8 cellular contexts compared by ENCODE assay signal in genomic region chr16:67658849-67659674, GRCh38. TPM values are rescaled to one million over a fixed set of nuclear protein-coding genes. Genes with fewer than 3 reads are reported as not detected.
A peak's percentile ranks its signal among the peaks of the same experiment; 100 is the strongest.
DNase-seq lines count a peak whose midpoint lies in the region; ATAC-seq and TF ChIP-seq lines count a peak whose summit lies in the region.

No MANE protein-coding gene starts in this region.

- H3K4me1 ChIP-seq in ES-I3 (ENCODE audit: insufficient read depth, low read length) = no peaks in the 10 kb centered on the region
- H3K4me1 ChIP-seq in SJCRH30 = no peaks in the 10 kb centered on the region
- H3K4me1 ChIP-seq in esophagus muscularis mucosa = peaks cover 16 to 37% (median 28%) of the 10 kb centered on the region in 4 donors
- peaks cover 4% of the 10 kb centered on the region for H3K4me1 ChIP-seq in prostate gland (replicated peaks)

- no peak for TF ChIP-seq CTCF in esophagus muscularis mucosa (IDR thresholded peaks at IDR 0.05)
- TF ChIP-seq CTCF in prostate gland (IDR thresholded peaks at IDR 0.05) = no peak

- H3K27me3 ChIP-seq in SJCRH30 = no peaks in the 10 kb centered on the region
- peaks cover 0 to 11% (median 10%) of the 10 kb centered on the region in 4 donors for H3K27me3 ChIP-seq in esophagus muscularis mucosa
- no peaks in the 10 kb centered on the region for H3K27me3 ChIP-seq in prostate gland (replicated peaks; ENCODE audit: insufficient read depth)

- H3K9ac ChIP-seq in ES-I3 (ENCODE audit: low read depth, low read length) = peak overlapping the region; percentile 81; the same call in 1 of the 2 replicates

- DNase-seq in SJCRH30 = no peak
- DNase-seq in esophagus muscularis mucosa (ENCODE audit: extremely low spot score) = no peak
- no peak for DNase-seq in prostate gland (ENCODE audit: low spot score)
- no peak for DNase-seq in kidney glomerular epithelial cell (lab: John Stamatoyannopoulos, UW)
- no peak for DNase-seq in NCI-H526 (lab: John Stamatoyannopoulos, UW)
- no peak for DNase-seq in activated CD4-positive, CD25-positive, alpha-beta regulatory T cell treated with anti-CD3 and anti-CD28 coated beads, Interleukin-2, amount 50 U/mL, for 72 hours

- 56% methylated on average over 13 of the region's 21 CpGs for WGBS in esophagus muscularis mucosa
- WGBS in prostate gland = 31% methylated on average over 21 of the region's 21 CpGs

- no peak for TF ChIP-seq EP300 in esophagus muscularis mucosa (IDR thresholded peaks at IDR 0.05)

- no peak for TF ChIP-seq POLR2A in esophagus muscularis mucosa (IDR thresholded peaks at IDR 0.05; ENCODE audit: low read depth)
- no peak for TF ChIP-seq POLR2A in prostate gland (IDR thresholded peaks at IDR 0.05)

- intact Hi-C loops in esophagus muscularis mucosa (cut with DNase I) (no loop called here), prostate gland (cut with DNase I) (no loop called here)

- ATAC-seq in HG03097 (IDR thresholded peaks at IDR 0.05; ENCODE audit: low FRiP score, unreplicated experiment) = no peak

- H3K9me3 ChIP-seq in ES-I3 (ENCODE audit: control insufficient read depth, insufficient read depth, low read length) (no peaks in the 10 kb centered on the region), SJCRH30 (replicated peaks) (no peaks in the 10 kb centered on the region), esophagus muscularis mucosa (no peaks in the 10 kb centered on the region), prostate gland (no peaks in the 10 kb centered on the region)

- H3K4me3 ChIP-seq in SJCRH30 (peak overlapping the region; percentile 71), esophagus muscularis mucosa (peak overlapping the region; percentile 74 to 96 (median 85)), prostate gland (peak overlapping the region; percentile 70 to 81)

- H3K36me3 ChIP-seq in ES-I3 (ENCODE audit: insufficient read depth, low read length) (no peaks in the 10 kb centered on the region), SJCRH30 (no peaks in the 10 kb centered on the region), esophagus muscularis mucosa (peaks cover 0 to 43% (median 35%) of the 10 kb centered on the region in 4 donors), prostate gland (no peaks in the 10 kb centered on the region)

- H3K27ac ChIP-seq in SJCRH30 = no peak overlapping the region
- H3K27ac ChIP-seq in esophagus muscularis mucosa (replicated peaks in 1 of 4) = peak overlapping the region in 1 of 4 donors; percentile 95
- H3K27ac ChIP-seq in prostate gland = peak overlapping the region in 1 of 2 donors; percentile 80

RNA-seq across cellular contexts. Expression of gene ACD, which starts 1.0 kb away (rescaled TPM):
- 13.7 and 15.5 TPM in 2 replicates for total RNA-seq in SJCRH30 (2014; rRNA removed; shearing (Covaris generic))
- total RNA-seq in esophagus muscularis mucosa = 10 to 100 TPM; 22.0 to 31.6 (median 29.3) TPM
- 10 to 100 TPM; 17.1 to 45.4 TPM for total RNA-seq in prostate gland

RNA-seq across cellular contexts. Expression of gene PARD6A, which starts 1.7 kb away (rescaled TPM):
- 0.65 and 0.76 TPM in 2 replicates for total RNA-seq in SJCRH30 (2014; rRNA removed; shearing (Covaris generic))
- total RNA-seq in esophagus muscularis mucosa (10 to 100 TPM; 11.3 to 22.8 (median 16.0) TPM), prostate gland (10 to 100 TPM in 1 of 2 donors, 1 to 10 TPM in 1; 3.4 to 13.7 TPM)

RNA-seq across cellular contexts. Expression of gene ENKD1, which starts 7.5 kb away (rescaled TPM):
- total RNA-seq in SJCRH30 (2014; rRNA removed; shearing (Covaris generic)) = 2.5 and 3.0 TPM in 2 replicates
- total RNA-seq in esophagus muscularis mucosa = 10 to 100 TPM; 24.5 to 47.3 (median 35.6) TPM
- 10 to 100 TPM; 20.6 to 29.1 TPM for total RNA-seq in prostate gland

RNA-seq across cellular contexts. Expression of gene C16orf86, which starts 7.6 kb away (rescaled TPM):
- 0.81 and 0.96 TPM in 2 replicates for total RNA-seq in SJCRH30 (2014; rRNA removed; shearing (Covaris generic))
- total RNA-seq in esophagus muscularis mucosa (10 to 100 TPM in 2 of 4 donors, 1 to 10 TPM in 2; 5.1 to 15.6 (median 9.1) TPM), prostate gland (10 to 100 TPM in 1 of 2 donors, 1 to 10 TPM in 1; 10.0 to 18.3 TPM)

RNA-seq across cellular contexts. Expression of gene CARMIL2, which starts 14.1 kb away (rescaled TPM):
- total RNA-seq in SJCRH30 (2014; rRNA removed; shearing (Covaris generic)) = 0.43 TPM in 2 replicates
- total RNA-seq in esophagus muscularis mucosa (1 to 10 TPM in 1 of 4 donors, under 1 TPM in 3; 0.52 to 1.2 (median 0.76) TPM), prostate gland (1 to 10 TPM; 4.8 to 5.1 TPM)
